ENCODE assay signal across 12 cellular contexts in genomic region chr18:74524915-74525314, GRCh38. TPM values are rescaled to one million over a fixed set of nuclear protein-coding genes. Genes with fewer than 3 reads are reported as not detected.
"Had no signal": no experiment of that assay in that cellular context is flagged by ENCODE, and none has a peak within 500 bp of the region (broad histone marks: within the 10 kb centered on the region; RNA-seq: fewer than 3 reads in every experiment).

No MANE protein-coding gene starts in this region.

RNA-seq across cellular contexts. Expression of gene CNDP1, which starts 9.4 kb away (rescaled TPM):
- total RNA-seq: hepatocyte, left cardiac atrium, left lung, lung, mononuclear cell, myocyte, omental fat pad, prostate gland, right cardiac atrium, smooth muscle cell, thoracic aorta had no signal
- polyA plus RNA-seq: keratinocyte, smooth muscle cell had no signal
